ENCODE assay signal across 15 cellular contexts in genomic region chr13:68588623-68589022, GRCh38.
DNase-seq lines count a peak whose midpoint lies in the region; ATAC-seq and TF ChIP-seq lines count a peak whose summit lies in the region.
"Had no signal": no experiment of that assay in that cellular context is flagged by ENCODE, and none has a peak within 500 bp of the region (broad histone marks: within the 10 kb centered on the region; RNA-seq: fewer than 3 reads in every experiment).

No MANE protein-coding gene starts in this region.

- no peak overlapping the region for H3K27ac Mint-ChIP-seq in CD4-positive, alpha-beta memory T cell
- no peak overlapping the region for H3K27ac Mint-ChIP-seq in activated naive CD4-positive, alpha-beta T cell treated with anti-CD3 and anti-CD28 coated beads for 36 hours
- H3K27ac Mint-ChIP-seq: activated T-cell treated with anti-CD3 and anti-CD28 coated beads, Interleukin-2, amount 50 U/mL, for 72 hours; neural progenitor cell had no signal

- CTCF ChIA-PET in GM10248 (lab: Yijun Ruan, JAX), result no interaction called here
- CTCF ChIA-PET in CD4-positive, alpha-beta memory T cell (lab: Charles Lee; ENCODE audit: partially characterized antibody), result no interaction called here
- CTCF ChIA-PET in activated naive CD4-positive, alpha-beta T cell treated with anti-CD3 and anti-CD28 coated beads for 36 hours (lab: Charles Lee), result no interaction called here

- H3K4me1 ChIP-seq in foreskin keratinocyte, result no peaks in the 10 kb centered on the region
- no peaks in the 10 kb centered on the region for H3K4me1 ChIP-seq in CD4-positive, alpha-beta memory T cell (ENCODE audit: insufficient read depth, low read length)
- H3K4me1 ChIP-seq: neural progenitor cell, vagina had no signal

- no peaks in the 10 kb centered on the region for H3K27me3 Mint-ChIP-seq in CD4-positive, alpha-beta memory T cell
- H3K27me3 Mint-ChIP-seq in activated naive CD4-positive, alpha-beta T cell treated with anti-CD3 and anti-CD28 coated beads for 36 hours (ENCODE audit: low read depth), result no peaks in the 10 kb centered on the region

- DNase-seq in GM10248 (ENCODE audit: extremely low spot score) (peak; percentile 2), NOMO-1 (lab: John Stamatoyannopoulos, UW; ENCODE audit: unreplicated experiment in 2 of 2) (peak; percentile 13 to 72), nucleus accumbens (lab: John Stamatoyannopoulos, UW) (no peak), foreskin keratinocyte (no peak)
- DNase-seq in CD4-positive, alpha-beta memory T cell, result no peak
- no peak for DNase-seq in activated naive CD4-positive, alpha-beta T cell treated with anti-CD3 and anti-CD28 coated beads for 36 hours
- DNase-seq: activated T-cell treated with anti-CD3 and anti-CD28 coated beads, Interleukin-2, amount 50 U/mL, for 72 hours; cortex of kidney; hypothalamus; NCI-H1048; stimulated activated CD4-positive, alpha-beta T cell treated with anti-CD3 and anti-CD28 coated beads, Interleukin-2, amount 100 ng/mL, for 48 hours had no signal

- no peak overlapping the region for H3K27ac ChIP-seq in foreskin keratinocyte
- no peak overlapping the region for H3K27ac ChIP-seq in CD4-positive, alpha-beta memory T cell (ENCODE audit: low read depth, low read length)
- H3K27ac ChIP-seq: neural progenitor cell, vagina had no signal

- H3K4me1 Mint-ChIP-seq in CD4-positive, alpha-beta memory T cell, result no peaks in the 10 kb centered on the region
- H3K4me1 Mint-ChIP-seq in activated naive CD4-positive, alpha-beta T cell treated with anti-CD3 and anti-CD28 coated beads for 36 hours (ENCODE audit: low read depth), result no peaks in the 10 kb centered on the region
- H3K4me1 Mint-ChIP-seq: neural progenitor cell had no signal

- H3K4me3 Mint-ChIP-seq in CD4-positive, alpha-beta memory T cell, result no peak overlapping the region
- no peak overlapping the region for H3K4me3 Mint-ChIP-seq in activated naive CD4-positive, alpha-beta T cell treated with anti-CD3 and anti-CD28 coated beads for 36 hours
- H3K4me3 Mint-ChIP-seq: activated T-cell treated with anti-CD3 and anti-CD28 coated beads, Interleukin-2, amount 50 U/mL, for 72 hours; neural progenitor cell had no signal

- H3K9me3 ChIP-seq in CD4-positive, alpha-beta memory T cell (ENCODE audit: control insufficient read depth in 1 of 2, low read length in 2 of 2), result no peaks in the 10 kb centered on the region
- H3K9me3 ChIP-seq: vagina had no signal

- intact Hi-C loops in CD4-positive, alpha-beta memory T cell (cut with micrococcal nuclease), result no loop called here
- intact Hi-C loops in activated naive CD4-positive, alpha-beta T cell treated with anti-CD3 and anti-CD28 coated beads for 36 hours (cut with micrococcal nuclease), result no loop called here

- H3K36me3 Mint-ChIP-seq in CD4-positive, alpha-beta memory T cell, result no peaks in the 10 kb centered on the region
- no peaks in the 10 kb centered on the region for H3K36me3 Mint-ChIP-seq in activated naive CD4-positive, alpha-beta T cell treated with anti-CD3 and anti-CD28 coated beads for 36 hours (ENCODE audit: low read depth)
- H3K36me3 Mint-ChIP-seq: neural progenitor cell had no signal

- peaks cover 2 to 11% (median 4%) of the 10 kb centered on the region in 8 donors for H3K9me3 Mint-ChIP-seq in CD4-positive, alpha-beta memory T cell
- peaks cover 4% of the 10 kb centered on the region for H3K9me3 Mint-ChIP-seq in activated naive CD4-positive, alpha-beta T cell treated with anti-CD3 and anti-CD28 coated beads for 36 hours
- H3K9me3 Mint-ChIP-seq: neural progenitor cell had no signal

- POLR2A ChIA-PET in GM10248 (lab: Yijun Ruan, JAX), result no interaction called here
- POLR2A ChIA-PET in CD4-positive, alpha-beta memory T cell (lab: Charles Lee; ENCODE audit: partially characterized antibody), result no interaction called here

- H3K36me3 ChIP-seq in CD4-positive, alpha-beta memory T cell (ENCODE audit: insufficient read depth, low read length), result no peaks in the 10 kb centered on the region
- H3K36me3 ChIP-seq: neural progenitor cell, vagina had no signal

- TF ChIP-seq CTCF in GM10248 (IDR thresholded peaks at IDR 0.05; ENCODE audit: control extremely low read depth, extremely low read depth, low read depth, missing control alignments) (no peak), foreskin keratinocyte (conservative IDR thresholded peaks at IDR 0.05) (no peak)

- no peaks in the 10 kb centered on the region for H3K27me3 ChIP-seq in foreskin keratinocyte
- no peaks in the 10 kb centered on the region for H3K27me3 ChIP-seq in CD4-positive, alpha-beta memory T cell (ENCODE audit: insufficient read depth, low read length)
- H3K27me3 ChIP-seq: neural progenitor cell, vagina had no signal

- peak; percentile 100 for ATAC-seq in GM19468 (IDR thresholded peaks at IDR 0.05; ENCODE audit: extremely low read depth, unreplicated experiment)
- ATAC-seq in HG03064 (IDR thresholded peaks at IDR 0.05; ENCODE audit: low read depth, unreplicated experiment), result peak; percentile 99
- ATAC-seq in foreskin keratinocyte, result no peak
- ATAC-seq: activated T-cell treated with anti-CD3 and anti-CD28 coated beads, Interleukin-2, amount 50 U/mL, for 72 hours had no signal

- H3K4me3 ChIP-seq in CD4-positive, alpha-beta memory T cell (ENCODE audit: low read length in 2 of 2), result no peak overlapping the region
- H3K4me3 ChIP-seq: neural progenitor cell, vagina had no signal

Comparison
In these comparisons a context has a peak if more than half of its experiments do, and no peak if none do; other contexts are left out.
1. DNase-seq: peak in GM10248 (single experiment) and NOMO-1 (2 of 2); none in nucleus accumbens (0 of 56), foreskin keratinocyte (0 of 2), CD4-positive, alpha-beta memory T cell (0 of 5) and activated naive CD4-positive, alpha-beta T cell treated with anti-CD3 and anti-CD28 coated beads for 36 hours (single experiment).